Comparison of ENCODE assay signal across 22 cellular contexts in the genomic region with DNA sequence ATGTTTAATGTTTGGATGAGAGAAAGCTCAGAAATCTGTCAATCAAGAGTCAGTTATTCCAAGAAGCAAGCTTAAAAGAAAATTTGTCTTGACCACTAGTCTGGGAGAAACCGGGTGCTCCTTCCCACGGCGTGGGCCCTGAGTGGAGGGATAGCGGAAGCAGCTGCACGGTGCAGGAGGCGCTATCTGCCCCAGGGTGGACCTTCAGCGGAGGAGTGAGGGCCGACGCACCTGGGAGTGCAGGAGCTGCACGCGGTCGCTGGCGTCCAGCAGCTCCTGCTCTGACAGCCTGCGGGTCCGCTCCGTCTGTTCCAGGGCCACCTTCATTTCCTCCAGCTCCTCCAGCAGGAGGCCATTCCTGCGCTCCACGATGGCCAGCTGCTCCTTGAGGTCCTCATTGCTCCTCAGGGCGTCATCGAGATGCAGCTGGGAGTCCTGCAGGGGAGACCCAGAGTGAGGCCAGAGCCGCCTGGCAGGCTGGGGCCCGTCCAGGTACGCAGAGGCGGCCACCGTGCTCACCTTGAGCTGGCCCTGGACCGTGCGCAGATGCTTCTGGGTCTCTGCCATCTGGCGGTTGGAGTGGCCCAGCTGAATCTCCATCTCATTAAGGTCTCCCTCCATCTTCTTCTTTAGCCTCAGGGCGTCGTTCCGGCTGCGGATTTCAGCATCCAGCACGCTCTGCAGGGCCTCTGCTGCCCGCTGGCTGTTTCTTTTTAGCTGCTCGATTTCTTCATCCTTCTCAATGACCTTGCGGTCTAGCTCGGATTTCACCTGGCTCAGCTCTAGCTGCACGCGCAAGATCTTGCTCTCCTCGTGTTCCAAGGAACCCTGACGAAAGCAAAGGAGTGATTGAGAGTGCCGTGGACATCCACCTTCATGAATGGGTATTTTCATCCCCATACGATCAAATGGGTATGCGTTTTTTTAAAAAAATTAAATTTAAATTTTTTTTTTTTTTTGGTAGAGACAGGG.
DNase-seq lines count a peak whose midpoint lies in the region; ATAC-seq and TF ChIP-seq lines count a peak whose summit lies in the region.
"Had no signal": no experiment of that assay in that cellular context is flagged by ENCODE, and none has a peak within 500 bp of the region (broad histone marks: within the 10 kb centered on the region; RNA-seq: fewer than 3 reads in every experiment).

No MANE protein-coding gene starts in this region.

- no peak overlapping the region for H2BK5ac ChIP-seq in H9 (ENCODE audit: insufficient read length, low read length)

- intact Hi-C loops in gastrocnemius medialis (cut with DNase I; ENCODE audit: low total_unique reads) = no loop called here

- no peak overlapping the region for H2BK20ac ChIP-seq in H9 (ENCODE audit: low read depth, low read length, poor library complexity, severe bottlenecking)

- no peak overlapping the region for H3K4me2 ChIP-seq in H9 (ENCODE audit: insufficient read depth, insufficient read length, low read length)

- H3K4me3 ChIP-seq in endodermal cell (ENCODE audit: low read length) (no peak overlapping the region), gastrocnemius medialis (no peak overlapping the region)

- H4K91ac ChIP-seq in H9 (ENCODE audit: insufficient read length, low read depth, low read length) = no peak overlapping the region

- H3K4ac ChIP-seq in H9 (ENCODE audit: low read depth, low read length) = no peak overlapping the region

- H3T11ph ChIP-seq in H9 (ENCODE audit: low read length) = no peak overlapping the region

- no peaks in the 10 kb centered on the region for H4K20me1 ChIP-seq in H9 (ENCODE audit: control insufficient read depth, insufficient read depth, insufficient read length)

- H3K56ac ChIP-seq in H9 (ENCODE audit: insufficient read length, low read depth, low read length) = no peak overlapping the region

- no peak overlapping the region for H4K8ac ChIP-seq in H9 (replicated peaks; ENCODE audit: insufficient read length, low read depth, low read length)

- no peaks in the 10 kb centered on the region for H3K36me3 ChIP-seq in endodermal cell (ENCODE audit: control insufficient read depth, insufficient read depth, low read length)
- H3K36me3 ChIP-seq in gastrocnemius medialis = no peaks in the 10 kb centered on the region
- H3K36me3 ChIP-seq: BE2C had no signal

- H3K23me2 ChIP-seq in H9 (ENCODE audit: insufficient read length, low read depth, low read length, poor library complexity, severe bottlenecking) = no peaks in the 10 kb centered on the region

- no peaks in the 10 kb centered on the region for H3K9me3 ChIP-seq in H9 (ENCODE audit: control insufficient read depth, low read depth, low read length)
- no peaks in the 10 kb centered on the region for H3K9me3 ChIP-seq in endodermal cell (ENCODE audit: control insufficient read depth, low read length)
- no peaks in the 10 kb centered on the region for H3K9me3 ChIP-seq in gastrocnemius medialis
- H3K9me3 ChIP-seq: BE2C had no signal

- H2AFZ ChIP-seq in H9 (ENCODE audit: low read length) = no peak overlapping the region

- ATAC-seq in gastrocnemius medialis = peak; percentile 65 to 80
- ATAC-seq in HG02571 (IDR thresholded peaks at IDR 0.05; ENCODE audit: unreplicated experiment) = no peak
- ATAC-seq in GM19467 (IDR thresholded peaks at IDR 0.05; ENCODE audit: unreplicated experiment) = no peak
- ATAC-seq: HCT116, HepG2 had no signal

- H3K27me3 Mint-ChIP-seq in H9 (ENCODE audit: low read depth) = peaks cover 2% of the 10 kb centered on the region; the same call in 1 of the 2 replicates
- H3K27me3 Mint-ChIP-seq in endodermal cell (ENCODE audit: insufficient read depth) = no peaks in the 10 kb centered on the region
- H3K27me3 Mint-ChIP-seq: CD4-positive, CD25-positive, alpha-beta regulatory T cell had no signal

- H3K27ac ChIP-seq in H9 (ENCODE audit: insufficient read length, low read depth, low read length) (no peak overlapping the region), endodermal cell (ENCODE audit: low read depth, low read length) (no peak overlapping the region), gastrocnemius medialis (no peak overlapping the region)

- H3K18ac ChIP-seq in H9 (ENCODE audit: insufficient read length, low read depth, low read length) = no peak overlapping the region

- H2BK12ac ChIP-seq in H9 (ENCODE audit: insufficient read length, low read depth, low read length) = no peak overlapping the region

- H3K4me3 Mint-ChIP-seq in H9 (no peak overlapping the region), endodermal cell (no peak overlapping the region)
- H3K4me3 Mint-ChIP-seq: CD4-positive, CD25-positive, alpha-beta regulatory T cell; CD8-positive, alpha-beta memory T cell; HFFc6 had no signal

- no peak overlapping the region for H2BK120ac ChIP-seq in H9 (ENCODE audit: low read depth, low read length, poor library complexity, severe bottlenecking)

- no peaks in the 10 kb centered on the region for H3K79me2 ChIP-seq in H9 (ENCODE audit: insufficient read depth, low read length)

- no peak for TF ChIP-seq POLR2A in gastrocnemius medialis (IDR thresholded peaks at IDR 0.05)

- whole genome bisulfite sequencing in H9 (ENCODE audit: extremely low coverage, insufficient read length, low lambda C conversion rate) = no CpG with 5 or more reads among the region's 44 CpGs
- WGBS in endodermal cell (ENCODE audit: insufficient coverage in 1 of 2, insufficient read length in 1 of 2), 2 experiments = 94 to 95% methylated on average over 30 to 44 of the region's 44 CpGs

- in situ Hi-C loops in gastrocnemius medialis (cut with MboI; ENCODE audit: low sequenced_read_pairs in 4 of 4) = no loop called here

- DNase-seq in H9 (peak; percentile 31), endodermal cell (peak; percentile 42), mesenteric fat pad (ENCODE audit: low spot score) (peak; percentile 76), gastrocnemius medialis (peak in 1 of 2 donors; percentile 38), DMS79 treated with DMSO at 0.1 percent for 48 hours (lab: John Stamatoyannopoulos, UW) (no peak)
- no peak for DNase-seq in effector CD8-positive, alpha-beta T cell (lab: John Stamatoyannopoulos, UW)
- DNase-seq: ACHN; BE2C; C1 segment of cervical spinal cord; CD4-positive, CD25-positive, alpha-beta regulatory T cell; CD8-positive, alpha-beta memory T cell; COR-L47; DMS 273 treated with DMSO at 0.1 percent for 48 hours; DMS53; GF-D8; HFFc6; KBM-7 had no signal

- H3K9ac ChIP-seq in H9 (ENCODE audit: extremely low read depth, insufficient read length, low read length) (no peak overlapping the region), endodermal cell (ENCODE audit: extremely low read depth, low read length, poor library complexity, severe bottlenecking) (no peak overlapping the region)

- H2AK5ac ChIP-seq in H9 (ENCODE audit: insufficient read length, low read length) = no peak overlapping the region

- no peak overlapping the region for H2BK15ac ChIP-seq in H9 (ENCODE audit: low read depth, low read length)

- no peak overlapping the region for H3K14ac ChIP-seq in H9 (ENCODE audit: insufficient read depth, low read length)

- H3K4me1 Mint-ChIP-seq in H9 (peaks cover 12 to 16% of the 10 kb centered on the region in 2 experiments), endodermal cell (peaks cover 5% of the 10 kb centered on the region)
- H3K4me1 Mint-ChIP-seq: CD4-positive, CD25-positive, alpha-beta regulatory T cell; CD8-positive, alpha-beta memory T cell; IgD-negative memory B cell had no signal

- H3K36me3 Mint-ChIP-seq in H9 (ENCODE audit: insufficient read depth in 1 of 3, low read depth in 3 of 3) = peaks cover 0 to under 1% (median 0%) of the 10 kb centered on the region in 3 experiments; a peak in 4 of 7 replicates
- H3K36me3 Mint-ChIP-seq in endodermal cell (ENCODE audit: low read depth) = no peaks in the 10 kb centered on the region
- H3K36me3 Mint-ChIP-seq: CD4-positive, CD25-positive, alpha-beta regulatory T cell; CD8-positive, alpha-beta memory T cell; IgD-negative memory B cell had no signal

- no peak overlapping the region for H3K23ac ChIP-seq in H9 (ENCODE audit: insufficient read length, low read depth, low read length)

- H3K27me3 ChIP-seq in H9 (ENCODE audit: insufficient read depth, low read length) (no peaks in the 10 kb centered on the region), endodermal cell (ENCODE audit: control insufficient read depth, insufficient read depth, low read length, poor library complexity, severe bottlenecking) (no peaks in the 10 kb centered on the region), gastrocnemius medialis (no peaks in the 10 kb centered on the region)
- H3K27me3 ChIP-seq: BE2C had no signal

- H3K27ac Mint-ChIP-seq in H9 = no peak overlapping the region
- no peak overlapping the region for H3K27ac Mint-ChIP-seq in endodermal cell
- H3K27ac Mint-ChIP-seq: CD4-positive, CD25-positive, alpha-beta regulatory T cell; CD8-positive, alpha-beta memory T cell; HFFc6; IgD-negative memory B cell had no signal

- H3K9me3 Mint-ChIP-seq in H9 = peaks cover 0 to 19% of the 10 kb centered on the region in 2 experiments; a peak in 3 of 5 replicates
- H3K9me3 Mint-ChIP-seq in endodermal cell = no peaks in the 10 kb centered on the region
- H3K9me3 Mint-ChIP-seq: CD8-positive, alpha-beta memory T cell; HFFc6; IgD-negative memory B cell had no signal

- no peak for TF ChIP-seq CTCF in H9 (conservative IDR thresholded peaks at IDR 0.05)
- no peak for TF ChIP-seq CTCF in endodermal cell (conservative IDR thresholded peaks at IDR 0.05)
- TF ChIP-seq CTCF in gastrocnemius medialis (IDR thresholded peaks at IDR 0.05 in 4 of 5, conservative IDR thresholded peaks at IDR 0.05 in 1 of 5) = no peak

- no peak overlapping the region for H4K5ac ChIP-seq in H9 (ENCODE audit: insufficient read length, low read depth, low read length)

- H3K4me1 ChIP-seq in H9 (ENCODE audit: insufficient read depth, low read length) = peaks cover 5% of the 10 kb centered on the region; the same call in 1 of the 2 replicates
- no peaks in the 10 kb centered on the region for H3K4me1 ChIP-seq in endodermal cell (ENCODE audit: control insufficient read depth, insufficient read depth, low read length)
- H3K4me1 ChIP-seq in gastrocnemius medialis = no peaks in the 10 kb centered on the region
- H3K4me1 ChIP-seq: BE2C had no signal

- H3K79me1 ChIP-seq in H9 (ENCODE audit: insufficient read depth, low read depth, low read length, poor library complexity, severe bottlenecking) = no peaks in the 10 kb centered on the region

Comparison
In these comparisons a context has a peak if more than half of its experiments do, and no peak if none do; other contexts are left out.
1. DNase-seq: peak in H9 (single experiment), endodermal cell (single experiment) and mesenteric fat pad (single experiment); none in effector CD8-positive, alpha-beta T cell (single experiment) and DMS79 treated with DMSO at 0.1 percent for 48 hours (single experiment).
2. ATAC-seq: peak in gastrocnemius medialis (2 of 2); none in HG02571 (single experiment) and GM19467 (single experiment).